Comparison of ENCODE assay signal across 18 cellular contexts in the genomic region with DNA sequence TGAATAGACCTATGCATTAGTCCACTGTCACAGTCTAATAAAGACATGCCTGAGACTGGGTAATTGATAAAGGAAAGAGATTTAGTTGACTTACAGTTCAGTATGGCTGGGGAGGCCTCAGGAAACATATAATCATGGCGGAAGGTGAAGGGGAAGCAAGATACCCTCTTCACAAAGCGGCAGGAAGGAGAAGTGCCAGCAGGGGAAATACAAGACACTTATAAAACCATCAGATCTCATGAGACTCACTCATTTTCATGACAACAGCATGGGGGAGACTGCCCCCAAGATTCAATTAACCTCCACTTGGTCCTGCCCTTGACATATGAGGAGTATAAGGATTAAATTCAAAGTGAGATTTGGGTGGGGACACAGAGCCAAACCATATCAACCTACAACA. TPM values are rescaled to one million over a fixed set of nuclear protein-coding genes. Genes with fewer than 3 reads are reported as not detected.
A peak's percentile ranks its signal among the peaks of the same experiment; 100 is the strongest.
DNase-seq lines count a peak whose midpoint lies in the region; ATAC-seq and TF ChIP-seq lines count a peak whose summit lies in the region.
"Had no signal": no experiment of that assay in that cellular context is flagged by ENCODE, and none has a peak within 500 bp of the region (broad histone marks: within the 10 kb centered on the region; RNA-seq: fewer than 3 reads in every experiment).

No MANE protein-coding gene starts in this region.

- TF ChIP-seq POLR2A in heart left ventricle (IDR thresholded peaks at IDR 0.05), result no peak

- WGBS in heart left ventricle, 4 donors, result 48 to 91% (median 77%) methylated on average over 2 of the region's 2 CpGs

- H3K27ac ChIP-seq in heart left ventricle, result peak overlapping the region in 9 of 12 donors; percentile 23 to 79 (median 62)
- peak overlapping the region; percentile 98 for H3K27ac ChIP-seq in cingulate gyrus (ENCODE audit: low read depth, low read length)
- H3K27ac ChIP-seq in thoracic aorta, result peak overlapping the region; percentile 24 to 76

- DNase-seq in heart left ventricle, result no peak
- DNase-seq in Right ventricle myocardium inferior (ENCODE audit: missing footprints), result no peak
- peak; percentile 0 for DNase-seq in mucosa of gallbladder (ENCODE audit: low spot score)
- DNase-seq in thoracic aorta (ENCODE audit: low spot score), result no peak
- DNase-seq in NCI-H1436 (lab: John Stamatoyannopoulos, UW), result no peak
- DNase-seq in glomerular visceral epithelial cell (ENCODE audit: extremely low spot score), result no peak
- DNase-seq in AG08396 (ENCODE audit: low spot score), result no peak
- DNase-seq: 8988T; Calu3; CD4-positive, alpha-beta memory T cell; DMS53; HFFc6; KG1; NCI-H146; NCI-H524 had no signal

- H3K4me3 ChIP-seq in heart left ventricle (no peak overlapping the region), thoracic aorta (no peak overlapping the region)

- H3K27me3 ChIP-seq in heart left ventricle (no peaks in the 10 kb centered on the region), thoracic aorta (replicated peaks; ENCODE audit: insufficient read depth) (no peaks in the 10 kb centered on the region)

- TF ChIP-seq CTCF in heart left ventricle (IDR thresholded peaks at IDR 0.05) (no peak), thoracic aorta (IDR thresholded peaks at IDR 0.05) (no peak)

- intact Hi-C loops in heart left ventricle (cut with DNase I) (loop anchor here in 6 of 10 donors (5.0 to 10.0 kb wide), 2 partner anchors 58 to 61 kb away; a partner anchor contains a TSS), Right ventricle myocardium inferior (cut with DNase I) (loop anchor here (2.0 kb wide), 1 partner anchor 62 kb away; a partner anchor contains a TSS)

- H3K9me3 ChIP-seq in heart left ventricle, result peaks cover 0 to under 1% (median 0%) of the 10 kb centered on the region in 12 donors
- H3K9me3 ChIP-seq in thoracic aorta, result no peaks in the 10 kb centered on the region

- no peak for ATAC-seq in heart left ventricle
- ATAC-seq in Right ventricle myocardium inferior, result no peak
- ATAC-seq in thoracic aorta (ENCODE audit: insufficient number of reproducible peaks, low FRiP score, low read depth), result no peak
- ATAC-seq: HepG2 had no signal

- H3K36me3 ChIP-seq in heart left ventricle (no peaks in the 10 kb centered on the region), thoracic aorta (no peaks in the 10 kb centered on the region)

- H3K4me1 ChIP-seq in heart left ventricle, result peaks cover 0 to 26% (median 9%) of the 10 kb centered on the region in 12 donors
- peaks cover 6 to 34% of the 10 kb centered on the region in 2 donors for H3K4me1 ChIP-seq in thoracic aorta (ENCODE audit: control insufficient read depth in 1 of 2, low read depth in 2 of 2)

RNA-seq across cellular contexts. Expression of a gene that starts 59.4 kb away (rescaled TPM):
- total RNA-seq in heart left ventricle (under 1 TPM in 3 of 9 donors, not detected in 6; 0.12 to 0.31 (median 0.22) TPM), Right ventricle myocardium inferior (0.27 TPM), mucosa of gallbladder (0.83 TPM), thoracic aorta (1 to 10 TPM in 1 of 2 donors, not detected in 1; 1.2 TPM)
- polyA plus RNA-seq in heart left ventricle, result under 1 TPM in 1 of 2 donors, not detected in 1; 0.04 TPM
- total RNA-seq: Calu3; CD4-positive, alpha-beta memory T cell; HFFc6 had no signal
- polyA plus RNA-seq: BJ had no signal
